20 cellular contexts compared by ENCODE assay signal in genomic region chr6:41013473-41014153, GRCh38. TPM values are rescaled to one million over a fixed set of nuclear protein-coding genes. Genes with fewer than 3 reads are reported as not detected.
"Had no signal": no experiment of that assay in that cellular context is flagged by ENCODE, and none has a peak within 500 bp of the region (broad histone marks: within the 10 kb centered on the region; RNA-seq: fewer than 3 reads in every experiment).

No MANE protein-coding gene starts in this region.

- H3K4me3 ChIP-seq: ascending aorta, gastrocnemius medialis, heart right ventricle, left lung, mucosa of descending colon, tibial nerve had no signal

- H3K27ac ChIP-seq: ascending aorta, epithelial cell of prostate, gastrocnemius medialis, heart right ventricle, left lung, neutrophil, tibial nerve had no signal

- H3K4me1 ChIP-seq: ascending aorta, gastrocnemius medialis, heart right ventricle, left lung, tibial nerve had no signal

- H3K36me3 ChIP-seq: ascending aorta, gastrocnemius medialis, heart right ventricle, left lung, neutrophil, tibial nerve had no signal

- ATAC-seq: gastrocnemius medialis; heart right ventricle; left lung; mucosa of descending colon; naive thymus-derived CD8-positive, alpha-beta T cell had no signal

- DNase-seq: activated CD4-positive, CD25-positive, alpha-beta regulatory T cell treated with anti-CD3 and anti-CD28 coated beads, Interleukin-2, amount 50 U/mL, for 72 hours; activated naive CD4-positive, alpha-beta T cell treated with anti-CD3 and anti-CD28 coated beads, Interleukin-2, amount 10 ng/mL, durations not matched to agents 7 days and 5 days; activated T-cell treated with anti-CD3 and anti-CD28 coated beads, Interleukin-2, amount 50 U/mL, for 1 hour; dermis blood vessel endothelial cell; gastrocnemius medialis; heart right ventricle; left lung; mucosa of descending colon; naive thymus-derived CD8-positive, alpha-beta T cell; stimulated activated CD4-positive, alpha-beta T cell treated with anti-CD3 and anti-CD28 coated beads, Interleukin-15, amount 100 ng/mL, for 24 hours; stimulated activated CD4-positive, alpha-beta T cell treated with anti-CD3 and anti-CD28 coated beads, Interleukin-4, amount 100 ng/mL, for 24 hours; stimulated activated naive CD4-positive, alpha-beta T cell; substantia nigra; T-helper 9 cell had no signal

- H3K9me3 ChIP-seq: ascending aorta, gastrocnemius medialis, left lung, mucosa of descending colon, neutrophil had no signal

- H3K27me3 ChIP-seq: ascending aorta, gastrocnemius medialis, heart right ventricle, left lung, neutrophil, tibial nerve had no signal

RNA-seq across cellular contexts. Expression of gene TSPO2, which starts 28.7 kb away (rescaled TPM):
- total RNA-seq: ascending aorta; bronchial epithelial cell; chondrocyte; dermis blood vessel endothelial cell; gastrocnemius medialis; heart right ventricle; left lung; naive thymus-derived CD8-positive, alpha-beta T cell; tibial nerve had no signal
- polyA plus RNA-seq: heart right ventricle; naive thymus-derived CD8-positive, alpha-beta T cell had no signal

RNA-seq across cellular contexts. Expression of gene APOBEC2, which starts 39.4 kb away (rescaled TPM):
- total RNA-seq: ascending aorta; bronchial epithelial cell; chondrocyte; dermis blood vessel endothelial cell; mucosa of descending colon; naive thymus-derived CD8-positive, alpha-beta T cell; tibial nerve had no signal

RNA-seq across cellular contexts. Expression of gene OARD1, which starts 58.5 kb away (rescaled TPM):
- total RNA-seq: ascending aorta had no signal
